15 cellular contexts compared by ENCODE assay signal in the genomic region with DNA sequence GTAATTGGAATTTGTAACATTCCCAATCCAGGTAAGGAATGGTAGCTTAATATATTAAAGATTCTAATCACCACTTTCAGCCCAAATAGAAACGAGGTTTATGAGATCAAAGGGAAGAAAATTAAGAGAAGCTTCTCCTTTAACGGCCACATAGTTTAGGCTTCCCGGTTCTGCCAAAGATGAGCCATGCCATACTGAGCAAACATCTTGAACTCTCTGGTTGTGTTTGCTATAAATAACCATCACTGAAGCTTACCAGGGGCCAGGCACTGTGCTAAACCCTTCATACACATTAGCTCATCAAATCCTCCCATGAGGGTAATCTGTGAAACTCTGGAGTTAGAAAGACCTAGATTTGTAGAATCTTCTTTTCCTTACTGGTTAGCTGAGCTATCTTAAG. TPM values are rescaled to one million over a fixed set of nuclear protein-coding genes. Genes with fewer than 3 reads are reported as not detected.
"Had no signal": no experiment of that assay in that cellular context is flagged by ENCODE, and none has a peak within 500 bp of the region (broad histone marks: within the 10 kb centered on the region; RNA-seq: fewer than 3 reads in every experiment).

No MANE protein-coding gene starts in this region.

- H3K27ac ChIP-seq: WERI-Rb-1 had no signal

- H3K4me3 Mint-ChIP-seq: activated CD8-positive, alpha-beta memory T cell treated with anti-CD3 and anti-CD28 coated beads, Interleukin-2, amount 10 ng/mL, durations not matched to agents 7 days and 5 days; activated naive CD4-positive, alpha-beta T cell treated with anti-CD3 and anti-CD28 coated beads, Interleukin-2, amount 10 ng/mL, durations not matched to agents 7 days and 5 days; natural killer cell treated with Interleukin-12 subunit alpha and Interleukin-12 subunit beta and Interleukin-15 and Interleukin-18, amount 100 ng/mL, for 72 hours; T-helper 17 cell had no signal

- H3K9me3 Mint-ChIP-seq: activated naive CD4-positive, alpha-beta T cell treated with anti-CD3 and anti-CD28 coated beads, Interleukin-2, amount 10 ng/mL, durations not matched to agents 7 days and 5 days; natural killer cell treated with Interleukin-12 subunit alpha and Interleukin-12 subunit beta and Interleukin-15 and Interleukin-18, amount 100 ng/mL, for 72 hours had no signal

- H3K27ac Mint-ChIP-seq: activated CD8-positive, alpha-beta memory T cell treated with anti-CD3 and anti-CD28 coated beads, Interleukin-2, amount 10 ng/mL, durations not matched to agents 7 days and 5 days; activated naive CD4-positive, alpha-beta T cell treated with anti-CD3 and anti-CD28 coated beads, Interleukin-2, amount 10 ng/mL, durations not matched to agents 7 days and 5 days; natural killer cell treated with Interleukin-12 subunit alpha and Interleukin-12 subunit beta and Interleukin-15 and Interleukin-18, amount 100 ng/mL, for 72 hours; T-helper 17 cell had no signal

- DNase-seq: activated CD4-positive, alpha-beta T cell treated with anti-CD3 and anti-CD28 coated beads, Interleukin-2, amount 50 U/mL, for 48 hours; activated CD8-positive, alpha-beta memory T cell treated with anti-CD3 and anti-CD28 coated beads, Interleukin-2, amount 10 ng/mL, durations not matched to agents 7 days and 5 days; activated naive CD4-positive, alpha-beta T cell treated with anti-CD3 and anti-CD28 coated beads, Interleukin-2, amount 10 ng/mL, durations not matched to agents 7 days and 5 days; activated T-cell treated with anti-CD3 and anti-CD28 coated beads, Interleukin-2, amount 50 U/mL, for 1 hour; caudate nucleus; effector CD4-positive, alpha-beta T cell; mammary epithelial cell; nucleus accumbens; stimulated activated CD4-positive, alpha-beta T cell treated with anti-CD3 and anti-CD28 coated beads, Interleukin-1b, Interleukin-23, amount 100 ng/mL, for 48 hours; T-helper 17 cell; trophoblast cell; WERI-Rb-1 had no signal

- H3K36me3 ChIP-seq: WERI-Rb-1 had no signal

- H3K36me3 Mint-ChIP-seq: activated naive CD4-positive, alpha-beta T cell treated with anti-CD3 and anti-CD28 coated beads, Interleukin-2, amount 10 ng/mL, durations not matched to agents 7 days and 5 days; natural killer cell treated with Interleukin-12 subunit alpha and Interleukin-12 subunit beta and Interleukin-15 and Interleukin-18, amount 100 ng/mL, for 72 hours had no signal

- ATAC-seq: activated CD8-positive, alpha-beta memory T cell treated with anti-CD3 and anti-CD28 coated beads, Interleukin-2, amount 10 ng/mL, durations not matched to agents 7 days and 5 days; natural killer cell treated with Interleukin-12 subunit alpha and Interleukin-12 subunit beta and Interleukin-15 and Interleukin-18, amount 100 ng/mL, for 72 hours; sciatic nerve; T-helper 17 cell had no signal

RNA-seq across cellular contexts. Expression of a gene that starts 2.8 kb away (rescaled TPM):
- total RNA-seq: natural killer cell treated with Interleukin-12 subunit alpha and Interleukin-12 subunit beta and Interleukin-15 and Interleukin-18, amount 100 ng/mL, for 72 hours; pulmonary artery endothelial cell had no signal
- polyA plus RNA-seq: mammary epithelial cell had no signal
